ENCODE assay signal across 8 cellular contexts in genomic region chr7:77537595-77538185, GRCh38. TPM values are rescaled to one million over a fixed set of nuclear protein-coding genes. Genes with fewer than 3 reads are reported as not detected.
DNase-seq lines count a peak whose midpoint lies in the region; ATAC-seq and TF ChIP-seq lines count a peak whose summit lies in the region.

No MANE protein-coding gene starts in this region.

- H3K27me3 ChIP-seq in KMS-11 (ENCODE audit: insufficient read depth, low read depth): no peaks in the 10 kb centered on the region

- no peak overlapping the region for H3K27ac ChIP-seq in KMS-11

- DNase-seq in AG20443 (ENCODE audit: low spot score) (peak; percentile 25), T-helper 2 cell (peak in 4 of 5 experiments; percentile 1 to 48 (median 26)), iPS-NIHi11 (ENCODE audit: low spot score) (peak; percentile 29)
- DNase-seq in stimulated activated CD4-positive, alpha-beta T cell treated with anti-CD3 and anti-CD28 coated beads, Interleukin-12 subunit alpha, Interleukin-12 subunit beta, amount 100 ng/mL, for 24 hours (ENCODE audit: low read depth in 2 of 2): peak; percentile 17 to 26

- H3K36me3 ChIP-seq in KMS-11 (ENCODE audit: insufficient read depth): no peaks in the 10 kb centered on the region

- H2AFZ ChIP-seq in KMS-11 (ENCODE audit: low read depth): peak overlapping the region; percentile 91

- H3K4me3 ChIP-seq in KMS-11 (IDR thresholded peaks at IDR 0.05; ENCODE audit: insufficient read depth, low read depth, low read length): peak overlapping the region; percentile 42

- H3K4me1 ChIP-seq in KMS-11 (ENCODE audit: low read depth, poor library complexity, severe bottlenecking): peaks cover 11% of the 10 kb centered on the region

- no peak for TF ChIP-seq CTCF in KMS-11 (conservative IDR thresholded peaks at IDR 0.05; ENCODE audit: low read depth, low read length)
- TF ChIP-seq CTCF in brain (conservative IDR thresholded peaks at IDR 0.05): no peak

- peaks cover 2 to 9% (median 5%) of the 10 kb centered on the region in 5 experiments for H3K9me3 Mint-ChIP-seq in brain

- H4K20me1 ChIP-seq in KMS-11 (ENCODE audit: insufficient read depth): no peaks in the 10 kb centered on the region

- peak overlapping the region; percentile 94 to 99 (median 96) for H3K4me3 Mint-ChIP-seq in brain

- ATAC-seq in GM19438 (IDR thresholded peaks at IDR 0.05; ENCODE audit: low read depth, unreplicated experiment) (peak; percentile 31), GM19467 (IDR thresholded peaks at IDR 0.05; ENCODE audit: unreplicated experiment) (no peak)

- peak overlapping the region; percentile 58; the same call in 1 of the 2 replicates for H3K9ac ChIP-seq in KMS-11

- H3K79me2 ChIP-seq in KMS-11 (ENCODE audit: insufficient read depth, low read depth): peaks cover 6% of the 10 kb centered on the region; the same call in 1 of the 2 replicates

- H3K27me3 Mint-ChIP-seq in brain: peaks cover 8% of the 10 kb centered on the region

- H3K4me2 ChIP-seq in KMS-11: peak overlapping the region; percentile 54

- peaks cover 17% of the 10 kb centered on the region for H3K36me3 Mint-ChIP-seq in brain

- peaks cover 47% of the 10 kb centered on the region for H3K4me1 Mint-ChIP-seq in brain

- H3K27ac Mint-ChIP-seq in brain: peak overlapping the region; percentile 87 to 99 (median 98)

RNA-seq across cellular contexts. Expression of gene PTPN12, which starts 0.6 kb away (rescaled TPM):
- 25.4 TPM for polyA plus RNA-seq in brain (ENCODE audit: insufficient read depth, low read depth, low replicate concordance)
